18 cellular contexts compared by ENCODE assay signal in the genomic region with DNA sequence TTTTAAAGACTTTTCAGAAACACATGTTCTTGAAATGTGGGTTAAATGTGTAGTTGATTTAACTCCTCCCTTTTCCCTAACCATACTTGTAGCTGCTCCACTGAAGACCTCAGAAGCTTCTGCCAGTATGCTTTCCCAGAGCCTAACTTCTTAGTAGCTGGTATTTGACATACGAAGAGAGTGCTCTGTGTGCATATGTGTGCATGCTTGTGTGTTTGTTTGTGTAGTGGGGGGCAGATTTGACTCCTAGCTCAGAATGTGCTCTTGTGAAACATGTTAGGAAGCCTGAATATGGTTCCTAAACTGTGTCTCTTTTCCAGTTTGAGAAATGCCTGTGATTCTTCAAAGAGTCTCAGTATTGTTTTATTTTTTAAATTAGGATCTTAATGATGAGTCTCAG. TPM values are rescaled to one million over a fixed set of nuclear protein-coding genes. Genes with fewer than 3 reads are reported as not detected.
DNase-seq lines count a peak whose midpoint lies in the region; ATAC-seq, FAIRE-seq and TF ChIP-seq lines count a peak whose summit lies in the region.
"Had no signal": no experiment of that assay in that cellular context is flagged by ENCODE, and none has a peak within 500 bp of the region (broad histone marks: within the 10 kb centered on the region; RNA-seq: fewer than 3 reads in every experiment).

No MANE protein-coding gene starts in this region.

- H2BK5ac ChIP-seq in H9 (ENCODE audit: insufficient read length, low read length) (no peak overlapping the region), mesenchymal stem cell (ENCODE audit: low read depth, low read length, poor library complexity, severe bottlenecking) (no peak overlapping the region), mesendoderm (ENCODE audit: low read length) (no peak overlapping the region)

- H3K9me3 Mint-ChIP-seq in H9, result no peaks in the 10 kb centered on the region; a peak in 2 of 5 replicates
- H3K9me3 Mint-ChIP-seq: activated T-cell treated with anti-CD3 and anti-CD28 coated beads, Interleukin-2, amount 50 U/mL, for 24 hours had no signal

- no peak overlapping the region for H3K4me3 Mint-ChIP-seq in H9
- H3K4me3 Mint-ChIP-seq: activated T-cell treated with anti-CD3 and anti-CD28 coated beads, Interleukin-2, amount 50 U/mL, for 24 hours had no signal

- H3K4me1 ChIP-seq in BLaER1, result peaks cover 48% of the 10 kb centered on the region
- H3K4me1 ChIP-seq in H9 (ENCODE audit: insufficient read depth, low read length), result peaks cover 19% of the 10 kb centered on the region
- peaks cover 56% of the 10 kb centered on the region for H3K4me1 ChIP-seq in GM12878 (ENCODE audit: control insufficient read depth, insufficient read depth, low read length)
- no peaks in the 10 kb centered on the region for H3K4me1 ChIP-seq in mesenchymal stem cell (ENCODE audit: control insufficient read depth, insufficient read depth, low read depth, low read length)
- H3K4me1 ChIP-seq in mesendoderm (ENCODE audit: control insufficient read depth, low read depth, low read length), result peaks cover 6% of the 10 kb centered on the region
- H3K4me1 ChIP-seq: HAP-1 had no signal

- RAD21 ChIA-PET in GM12878 (lab: Charles Lee; ENCODE audit: unreplicated experiment), result interaction anchor here (0.5 to 9.4 kb wide), 16 partner anchors 16 to 425 kb away, joined by 3 to 151 read pairs (median 4); no protein-coding TSS in a partner anchor

- SMC1A ChIA-PET in GM12878 (lab: Charles Lee; ENCODE audit: uncharacterized antibody, unreplicated experiment), result interaction anchor here (0.6 to 8.5 kb wide), 25 partner anchors 8 to 528 kb away, joined by 3 to 150 read pairs (median 4); no protein-coding TSS in a partner anchor

- peaks cover 11% of the 10 kb centered on the region; the same call in 1 of the 2 replicates for H3K36me3 ChIP-seq in BLaER1
- peaks cover 0 to 2% of the 10 kb centered on the region in 2 experiments; a peak in 1 of 4 replicates for H3K36me3 ChIP-seq in GM12878 (ENCODE audit: control insufficient read depth in 2 of 2, insufficient read depth in 2 of 2, low read length in 1 of 2)
- H3K36me3 ChIP-seq in mesenchymal stem cell (ENCODE audit: control insufficient read depth in 1 of 2, insufficient read depth in 2 of 2, low read depth in 1 of 2, low read length in 2 of 2), result no peaks in the 10 kb centered on the region
- H3K36me3 ChIP-seq in mesendoderm (ENCODE audit: control insufficient read depth, insufficient read depth, low read length), result no peaks in the 10 kb centered on the region
- H3K36me3 ChIP-seq: HAP-1, MG63 had no signal

- H4K91ac ChIP-seq in H9 (ENCODE audit: insufficient read length, low read depth, low read length), result no peak overlapping the region
- H4K91ac ChIP-seq in mesenchymal stem cell (ENCODE audit: low read length), result no peak overlapping the region

- no peaks in the 10 kb centered on the region for H3K23me2 ChIP-seq in H9 (ENCODE audit: insufficient read length, low read depth, low read length, poor library complexity, severe bottlenecking)

- no peak overlapping the region for H3T11ph ChIP-seq in H9 (ENCODE audit: low read length)

- no peaks in the 10 kb centered on the region for H3K27me3 ChIP-seq in BLaER1
- no peaks in the 10 kb centered on the region for H3K27me3 ChIP-seq in H9 (ENCODE audit: insufficient read depth, low read length)
- H3K27me3 ChIP-seq in GM12878 (replicated peaks in 1 of 2; ENCODE audit: control insufficient read depth in 2 of 2, insufficient read depth in 2 of 2, low read length in 1 of 2), result no peaks in the 10 kb centered on the region
- no peaks in the 10 kb centered on the region for H3K27me3 ChIP-seq in mesenchymal stem cell (ENCODE audit: control insufficient read depth in 1 of 2, insufficient read depth in 1 of 2, low read length in 2 of 2)
- no peaks in the 10 kb centered on the region for H3K27me3 ChIP-seq in mesendoderm (ENCODE audit: insufficient read depth, low read length, poor library complexity)
- H3K27me3 ChIP-seq: MG63, testis had no signal

- TF ChIP-seq CTCF in H9 (conservative IDR thresholded peaks at IDR 0.05), result no peak
- no peak for TF ChIP-seq CTCF in GM12878 (IDR thresholded peaks at IDR 0.05 in 2 of 3, conservative IDR thresholded peaks at IDR 0.05 in 1 of 3; ENCODE audit: control insufficient read depth in 2 of 3, extremely low read depth in 1 of 3, insufficient read depth in 1 of 3, low read depth in 3 of 3, low read length in 3 of 3)

- no peak for FAIRE-seq in GM12878 (lab: Jason Lieb, UNC)
- FAIRE-seq: endometrium had no signal

- H3K14ac ChIP-seq in H9 (ENCODE audit: insufficient read depth, low read length) (no peak overlapping the region), mesenchymal stem cell (ENCODE audit: low read length in 2 of 2) (no peak overlapping the region)

- H3K4me1 Mint-ChIP-seq in H9, result peaks cover 44 to 45% of the 10 kb centered on the region in 2 experiments

- no peak overlapping the region for H3K9ac ChIP-seq in BLaER1
- H3K9ac ChIP-seq in H9 (ENCODE audit: extremely low read depth, insufficient read length, low read length), result no peak overlapping the region
- H3K9ac ChIP-seq in GM12878 (ENCODE audit: control insufficient read depth, insufficient read depth, low read length), result peak overlapping the region; percentile 19; the same call in 1 of the 2 replicates
- H3K9ac ChIP-seq in mesenchymal stem cell (ENCODE audit: low read length), result no peak overlapping the region
- H3K9ac ChIP-seq in mesendoderm (ENCODE audit: low read length), result no peak overlapping the region

- no peak overlapping the region for H2BK15ac ChIP-seq in H9 (ENCODE audit: low read depth, low read length)
- H2BK15ac ChIP-seq in mesenchymal stem cell (ENCODE audit: low read depth, poor library complexity, severe bottlenecking), result no peak overlapping the region
- no peak overlapping the region for H2BK15ac ChIP-seq in mesendoderm (replicated peaks; ENCODE audit: low read depth)

- H4K20me1 ChIP-seq in BLaER1, result no peaks in the 10 kb centered on the region
- no peaks in the 10 kb centered on the region for H4K20me1 ChIP-seq in H9 (ENCODE audit: control insufficient read depth, insufficient read depth, insufficient read length)
- no peaks in the 10 kb centered on the region for H4K20me1 ChIP-seq in GM12878 (ENCODE audit: control insufficient read depth, insufficient read depth)

- H3K79me2 ChIP-seq in H9 (ENCODE audit: insufficient read depth, low read length) (peaks cover 24% of the 10 kb centered on the region), GM12878 (ENCODE audit: control insufficient read depth, insufficient read depth, low read length) (peaks cover 97% of the 10 kb centered on the region), mesendoderm (ENCODE audit: control insufficient read depth, insufficient read depth, low read length) (peaks cover 61% of the 10 kb centered on the region)

- ATAC-seq in GM12878 (peak; percentile 4; the same call in 1 of the 3 replicates), GM19463 (IDR thresholded peaks at IDR 0.05; ENCODE audit: unreplicated experiment) (no peak)
- ATAC-seq: right cardiac atrium had no signal

- H3K18ac ChIP-seq in H9 (ENCODE audit: insufficient read length, low read depth, low read length) (no peak overlapping the region), mesenchymal stem cell (ENCODE audit: low read depth in 1 of 2, low read length in 2 of 2) (no peak overlapping the region), mesendoderm (ENCODE audit: low read length) (no peak overlapping the region)

- peak overlapping the region; percentile 17; the same call in 1 of the 2 replicates for H3K4me2 ChIP-seq in BLaER1
- no peak overlapping the region for H3K4me2 ChIP-seq in H9 (ENCODE audit: insufficient read depth, insufficient read length, low read length)
- H3K4me2 ChIP-seq in GM12878 (ENCODE audit: control insufficient read depth, insufficient read depth), result peak overlapping the region; percentile 82
- H3K4me2 ChIP-seq in mesenchymal stem cell (ENCODE audit: low read length, poor library complexity, severe bottlenecking), result no peak overlapping the region
- no peak overlapping the region for H3K4me2 ChIP-seq in mesendoderm (ENCODE audit: low read length)

- intact Hi-C loops in GM12878 (cut with micrococcal nuclease; ENCODE audit: unreplicated experiment), result loop anchor here (2.0 to 10.0 kb wide), 4 partner anchors 107 to 337 kb away; no protein-coding TSS in a partner anchor

- POLR2A ChIA-PET in GM12878 (lab: Charles Lee), result interaction anchor here (0.5 to 2.4 kb wide), 10 partner anchors 9 to 293 kb away, joined by 3 to 10 read pairs (median 4); no protein-coding TSS in a partner anchor

- peak overlapping the region in 2 of 3 experiments; percentile 49 to 55; a peak in 2 of 7 replicates for H3K27ac Mint-ChIP-seq in H9

- BruUV-seq in GM12878 (replicated peaks; lab: Mats Ljungman, UMichigan), result no TSS peak

- no peak overlapping the region for H3K56ac ChIP-seq in H9 (ENCODE audit: insufficient read length, low read depth, low read length)
- H3K56ac ChIP-seq in mesendoderm (ENCODE audit: low read length), result no peak overlapping the region

- no peak for TF ChIP-seq RAD21 in GM12878 (IDR thresholded peaks at IDR 0.05; ENCODE audit: insufficient read depth, low read depth, low read length)

- no peak for TF ChIP-seq EP300 in GM12878 (IDR thresholded peaks at IDR 0.05; ENCODE audit: borderline replicate concordance in 1 of 2, control insufficient read depth in 1 of 2, low read depth in 2 of 2, low read length in 2 of 2)

- H3K9me3 ChIP-seq in BLaER1 (peaks cover 8% of the 10 kb centered on the region), H9 (ENCODE audit: control insufficient read depth, low read depth, low read length) (no peaks in the 10 kb centered on the region), GM12878 (replicated peaks; ENCODE audit: control insufficient read depth, insufficient read depth, low read length) (peaks cover 3% of the 10 kb centered on the region), mesenchymal stem cell (ENCODE audit: control insufficient read depth, low read length) (no peaks in the 10 kb centered on the region)
- H3K9me3 ChIP-seq: HAP-1, MG63, testis had no signal

- H2BK12ac ChIP-seq in H9 (ENCODE audit: insufficient read length, low read depth, low read length) (no peak overlapping the region), mesenchymal stem cell (ENCODE audit: low read length in 2 of 2) (no peak overlapping the region)

- no peak overlapping the region for H2BK20ac ChIP-seq in H9 (ENCODE audit: low read depth, low read length, poor library complexity, severe bottlenecking)

- CTCF ChIA-PET in GM12878 (lab: Yijun Ruan, JAX), result interaction anchor here (0.5 to 8.1 kb wide), 13 partner anchors 10 to 526 kb away, joined by 3 to 89 read pairs (median 3); no protein-coding TSS in a partner anchor

- H2AK5ac ChIP-seq in H9 (ENCODE audit: insufficient read length, low read length) (no peak overlapping the region), mesenchymal stem cell (ENCODE audit: low read length, severe bottlenecking) (no peak overlapping the region), mesendoderm (ENCODE audit: low read length) (no peak overlapping the region)

- H2BK120ac ChIP-seq in H9 (ENCODE audit: low read depth, low read length, poor library complexity, severe bottlenecking) (no peak overlapping the region), mesenchymal stem cell (ENCODE audit: low read depth, low read length) (no peak overlapping the region), mesendoderm (ENCODE audit: low read depth, low read length) (no peak overlapping the region)

- H3K23ac ChIP-seq in H9 (ENCODE audit: insufficient read length, low read depth, low read length) (no peak overlapping the region), mesenchymal stem cell (ENCODE audit: low read length in 2 of 2) (no peak overlapping the region), mesendoderm (ENCODE audit: low read length) (no peak overlapping the region)

- no peak for TF ChIP-seq POLR2A in GM12878 (IDR thresholded peaks at IDR 0.05; ENCODE audit: low read depth, low read length)

- H3K4me3 ChIP-seq in BLaER1 (no peak overlapping the region), GM12878 (peak overlapping the region; percentile 18), mesenchymal stem cell (ENCODE audit: insufficient read depth in 1 of 2, low read depth in 1 of 2, low read length in 2 of 2) (no peak overlapping the region), mesendoderm (ENCODE audit: low read length) (no peak overlapping the region)
- H3K4me3 ChIP-seq: HAP-1, MG63, testis had no signal

- H3K27ac ChIP-seq in BLaER1 (no peak overlapping the region), H9 (ENCODE audit: insufficient read length, low read depth, low read length) (no peak overlapping the region), GM12878 (ENCODE audit: control insufficient read depth, insufficient read depth) (peak overlapping the region; percentile 58), mesenchymal stem cell (ENCODE audit: low read length, poor library complexity, severe bottlenecking) (no peak overlapping the region), mesendoderm (ENCODE audit: low read depth, low read length) (no peak overlapping the region)
- H3K27ac ChIP-seq: testis had no signal

- no peaks in the 10 kb centered on the region for H3K79me1 ChIP-seq in H9 (ENCODE audit: insufficient read depth, low read depth, low read length, poor library complexity, severe bottlenecking)
- H3K79me1 ChIP-seq in mesenchymal stem cell (replicated peaks; ENCODE audit: low read length, poor library complexity, severe bottlenecking), result peaks cover 28% of the 10 kb centered on the region
- peaks cover 5% of the 10 kb centered on the region for H3K79me1 ChIP-seq in mesendoderm (ENCODE audit: low read length)

- in situ Hi-C loops in GM12878 (cut with MboI), result loop anchor here (5.0 kb wide), 3 partner anchors 65 to 425 kb away; no protein-coding TSS in a partner anchor

- DNase-seq in H9, result no peak
- no peak for DNase-seq in GM12878 (ENCODE audit: low read depth, low spot score)
- no peak for DNase-seq in mesenchymal stem cell
- DNase-seq in SHP77 (lab: John Stamatoyannopoulos, UW), result no peak
- DNase-seq in stimulated activated CD4-positive, alpha-beta T cell treated with anti-CD3 and anti-CD28 coated beads, Interleukin-1b, Interleukin-23, amount 100 ng/mL, for 48 hours, result no peak
- DNase-seq in mesendoderm, result no peak
- DNase-seq: activated CD4-positive, alpha-beta T cell treated with anti-CD3 and anti-CD28 coated beads for 48 hours; activated T-cell treated with anti-CD3 and anti-CD28 coated beads, Interleukin-2, amount 50 U/mL, for 24 hours; caudate nucleus; MG63; NCI-H1694 treated with DMSO at 0.1 percent for 48 hours; right cardiac atrium; stimulated activated CD4-positive, alpha-beta T cell treated with anti-CD3 and anti-CD28 coated beads, Interleukin-2, amount 100 ng/mL, for 24 hours; testis had no signal

- no peak overlapping the region for H3K4ac ChIP-seq in H9 (ENCODE audit: low read depth, low read length)
- H3K4ac ChIP-seq in mesenchymal stem cell (ENCODE audit: low read depth in 1 of 2, low read length in 2 of 2), result no peak overlapping the region
- H3K4ac ChIP-seq in mesendoderm (ENCODE audit: low read depth, low read length), result no peak overlapping the region

- WGBS in H9 (ENCODE audit: extremely low coverage, insufficient read length, low lambda C conversion rate), result no CpG with 5 or more reads among the region's 1 CpG
- 41% methylated on average over 1 of the region's 1 CpG for WGBS in GM12878 (ENCODE audit: insufficient coverage, insufficient replicate concordance, low lambda C conversion rate, missing lambda C conversion rate)
- WGBS in mesenchymal stem cell, result 61% methylated on average over 1 of the region's 1 CpG
- no CpG with 5 or more reads among the region's 1 CpG for WGBS in mesendoderm (ENCODE audit: extremely low coverage, insufficient coverage, low lambda C conversion rate)

- H4K8ac ChIP-seq in H9 (replicated peaks; ENCODE audit: insufficient read length, low read depth, low read length) (no peak overlapping the region), mesenchymal stem cell (ENCODE audit: low read length) (no peak overlapping the region), mesendoderm (ENCODE audit: low read depth, low read length) (no peak overlapping the region)

- no peak overlapping the region for H4K5ac ChIP-seq in H9 (ENCODE audit: insufficient read length, low read depth, low read length)
- H4K5ac ChIP-seq in mesendoderm (ENCODE audit: low read length), result no peak overlapping the region

- no peaks in the 10 kb centered on the region for H3K27me3 Mint-ChIP-seq in H9 (ENCODE audit: low read depth)
- H3K27me3 Mint-ChIP-seq: activated T-cell treated with anti-CD3 and anti-CD28 coated beads, Interleukin-2, amount 50 U/mL, for 24 hours had no signal

- no peak overlapping the region for H2AFZ ChIP-seq in H9 (ENCODE audit: low read length)
- H2AFZ ChIP-seq in GM12878 (ENCODE audit: control insufficient read depth, low read depth, low read length), result no peak overlapping the region
- peak overlapping the region; percentile 39 for H2AFZ ChIP-seq in mesenchymal stem cell (ENCODE audit: low read depth, low read length)

- peaks cover 3 to 17% (median 7%) of the 10 kb centered on the region in 3 experiments; a peak in 5 of 7 replicates for H3K36me3 Mint-ChIP-seq in H9 (ENCODE audit: insufficient read depth in 1 of 3, low read depth in 3 of 3)

RNA-seq across cellular contexts. Expression of a gene that starts 7.4 kb away (rescaled TPM):
- 70.3 and 73.7 TPM in 2 replicates for total RNA-seq in H9 (2021)
- total RNA-seq in GM12878 (2013; cell fraction: nucleolus; rRNA removed), result 385 TPM in 2 replicates
- total RNA-seq in GM12878 (2014; rRNA removed), result 36.4 and 42.6 TPM in 2 replicates
- total RNA-seq in GM12878 (2014; rRNA removed; fragmentation: Illumina TruSeq; extraction: Trizol), result 44.9 and 49.7 TPM in 2 replicates
- total RNA-seq in GM12878 (2021), result 78.5 and 79.0 TPM in 2 replicates
- 35.6 TPM for polyA plus RNA-seq in GM12878 (2011; ENCODE audit: low read depth)
- polyA plus RNA-seq in GM12878 (2011; rRNA removed), result 42.5 and 53.9 TPM in 2 replicates
- polyA plus RNA-seq in GM12878 (2011; cell fraction: cytosol; rRNA removed), result 66.6 and 71.1 TPM in 2 replicates
- polyA plus RNA-seq in GM12878 (2011; cell fraction: nucleus; rRNA removed), result 145 and 156 TPM in 2 replicates
- 51.2 and 65.2 TPM in 2 replicates for polyA plus RNA-seq in GM12878 (2012)
- 52.9 and 66.8 TPM in 2 replicates for polyA plus RNA-seq in GM12878 (2014; fragmentation: Illumina TruSeq; extraction: Trizol)
- 10 to 100 TPM; 14.3 to 19.7 TPM for polyA plus RNA-seq in GM12878 (2014; fragmentation: Nextera tagmentation; extraction: Ambion mirVana)
- polyA plus RNA-seq in GM12878 (2014; rRNA removed), result 43.6 and 50.7 TPM in 2 replicates
- 10 to 100 TPM; 59.1 to 66.2 TPM for polyA plus RNA-seq in GM12878 (2016; fragmentation: Nextera tagmentation; extraction: Ambion mirVana)
- polyA minus RNA-seq in GM12878 (2011; rRNA and poly(A)+ RNA removed), result 121 and 126 TPM in 2 replicates
- polyA minus RNA-seq in GM12878 (2011; cell fraction: cytosol; rRNA and poly(A)+ RNA removed), result 54.1 and 71.3 TPM in 2 replicates
- 105 and 154 TPM in 2 replicates for polyA minus RNA-seq in GM12878 (2011; cell fraction: nucleus; rRNA and poly(A)+ RNA removed)
- polyA plus RNA-seq in mesenchymal stem cell (2013, experiment 1 of 2), result 14.9 TPM
- polyA plus RNA-seq in mesenchymal stem cell (2013, experiment 2 of 2), result 14.8 TPM
- polyA plus RNA-seq in mesendoderm (2013, experiment 1 of 2), result 46.6 TPM
- polyA plus RNA-seq in mesendoderm (2013, experiment 2 of 2), result 47.5 TPM

Comparison
In these comparisons a context has a peak if more than half of its experiments do, and no peak if none do; other contexts are left out.
1. H3K4me2 ChIP-seq: peak in BLaER1 (single experiment) and GM12878 (single experiment); none in H9 (single experiment), mesenchymal stem cell (single experiment) and mesendoderm (single experiment).